ENCODE assay signal across 22 cellular contexts in genomic region chr3:168684519-168684918, GRCh38.
"Had no signal": no experiment of that assay in that cellular context is flagged by ENCODE, and none has a peak within 500 bp of the region (broad histone marks: within the 10 kb centered on the region; RNA-seq: fewer than 3 reads in every experiment).

No MANE protein-coding gene starts in this region.

- H3K27me3 ChIP-seq: esophagus muscularis mucosa, gastrocnemius medialis, right lobe of liver, suprapubic skin, thyroid gland had no signal

- H3K27ac ChIP-seq: epithelial cell of prostate, esophagus muscularis mucosa, gastrocnemius medialis, left ventricle myocardium inferior, lower lobe of right lung, pancreas, right lobe of liver, suprapubic skin, thyroid gland had no signal

- H3K36me3 Mint-ChIP-seq: immature natural killer cell; memory B cell; natural killer cell treated with Interleukin-12 subunit alpha and Interleukin-12 subunit beta and Interleukin-15 and Interleukin-18, amount 100 ng/mL, for 72 hours; stimulated activated effector memory CD8-positive, alpha-beta T cell treated with anti-CD3 and anti-CD28 coated beads, Interleukin-12 subunit alpha, Interleukin-12 subunit beta, amount 100 ng/mL, for 72 hours; type B pancreatic cell had no signal

- H3K4me1 Mint-ChIP-seq: immature natural killer cell; memory B cell; stimulated activated effector memory CD8-positive, alpha-beta T cell treated with anti-CD3 and anti-CD28 coated beads, Interleukin-12 subunit alpha, Interleukin-12 subunit beta, amount 100 ng/mL, for 72 hours had no signal

- H3K4me3 ChIP-seq: esophagus muscularis mucosa, gastrocnemius medialis, left ventricle myocardium inferior, lower lobe of right lung, pancreas, right lobe of liver, suprapubic skin, thyroid gland had no signal

- H3K27me3 Mint-ChIP-seq: dendritic cell treated with granulocyte-macrophage colony-stimulating factor and Interleukin-4, amounts not matched to agents 40 ng/mL and 50 ng/mL, for 4 days; effector memory CD8-positive, alpha-beta T cell; memory B cell; natural killer cell treated with Interleukin-12 subunit alpha and Interleukin-12 subunit beta and Interleukin-15 and Interleukin-18, amount 100 ng/mL, for 72 hours; progenitor cell of endocrine pancreas; type B pancreatic cell had no signal

- H3K36me3 ChIP-seq: esophagus muscularis mucosa, gastrocnemius medialis, left ventricle myocardium inferior, lower lobe of right lung, pancreas, right lobe of liver, suprapubic skin, thyroid gland had no signal

- H3K9me3 Mint-ChIP-seq: dendritic cell treated with granulocyte-macrophage colony-stimulating factor and Interleukin-4, amounts not matched to agents 40 ng/mL and 50 ng/mL, for 4 days; type B pancreatic cell had no signal

- H3K4me3 Mint-ChIP-seq: dendritic cell treated with granulocyte-macrophage colony-stimulating factor and Interleukin-4, amounts not matched to agents 40 ng/mL and 50 ng/mL, for 4 days; effector memory CD8-positive, alpha-beta T cell; immature natural killer cell; memory B cell; natural killer cell treated with Interleukin-12 subunit alpha and Interleukin-12 subunit beta and Interleukin-15 and Interleukin-18, amount 100 ng/mL, for 72 hours; stimulated activated effector memory CD8-positive, alpha-beta T cell treated with anti-CD3 and anti-CD28 coated beads, Interleukin-12 subunit alpha, Interleukin-12 subunit beta, amount 100 ng/mL, for 72 hours; type B pancreatic cell had no signal

- DNase-seq: effector memory CD8-positive, alpha-beta T cell; gastrocnemius medialis; immature natural killer cell; left ventricle myocardium inferior; lower lobe of right lung; midbrain; occipital lobe; pancreas; right lobe of liver; stimulated activated CD4-positive, alpha-beta T cell treated with anti-CD3 and anti-CD28 coated beads, Interleukin-4, amount 100 ng/mL, for 1 hour; stimulated activated CD8-positive, alpha-beta memory T cell treated with anti-CD3 and anti-CD28 coated beads, Interleukin-4, amount 100 ng/mL, for 48 hours; stimulated activated naive CD8-positive, alpha-beta T cell treated with anti-CD3 and anti-CD28 coated beads, Interleukin-15, Interleukin-2, amounts not matched to agents 100 U/mL and 50 U/mL, for 24 hours; thyroid gland had no signal

- H3K4me1 ChIP-seq: esophagus muscularis mucosa, gastrocnemius medialis, left ventricle myocardium inferior, lower lobe of right lung, pancreas, right lobe of liver, suprapubic skin, thyroid gland had no signal

- H3K27ac Mint-ChIP-seq: dendritic cell treated with granulocyte-macrophage colony-stimulating factor and Interleukin-4, amounts not matched to agents 40 ng/mL and 50 ng/mL, for 4 days; effector memory CD8-positive, alpha-beta T cell; immature natural killer cell; memory B cell; natural killer cell treated with Interleukin-12 subunit alpha and Interleukin-12 subunit beta and Interleukin-15 and Interleukin-18, amount 100 ng/mL, for 72 hours; progenitor cell of endocrine pancreas; stimulated activated effector memory CD8-positive, alpha-beta T cell treated with anti-CD3 and anti-CD28 coated beads, Interleukin-12 subunit alpha, Interleukin-12 subunit beta, amount 100 ng/mL, for 72 hours; type B pancreatic cell had no signal

- ATAC-seq: effector memory CD8-positive, alpha-beta T cell; gastrocnemius medialis; lower lobe of right lung; natural killer cell treated with Interleukin-12 subunit alpha and Interleukin-12 subunit beta and Interleukin-15 and Interleukin-18, amount 100 ng/mL, for 72 hours; pancreas; right lobe of liver; stimulated activated effector memory CD8-positive, alpha-beta T cell treated with anti-CD3 and anti-CD28 coated beads, Interleukin-12 subunit alpha, Interleukin-12 subunit beta, amount 100 ng/mL, for 72 hours; stimulated activated naive CD8-positive, alpha-beta T cell treated with anti-CD3 and anti-CD28 coated beads, Interleukin-15, Interleukin-2, amounts not matched to agents 100 U/mL and 50 U/mL, for 24 hours had no signal

- H3K9me3 ChIP-seq: esophagus muscularis mucosa, lower lobe of right lung, pancreas, right lobe of liver, suprapubic skin, thyroid gland had no signal
